In genomic region chr14:49852351-49853157, GRCh38 we compare ENCODE assay signal across 8 cellular contexts. TPM values are rescaled to one million over a fixed set of nuclear protein-coding genes. Genes with fewer than 3 reads are reported as not detected.
DNase-seq lines count a peak whose midpoint lies in the region; ATAC-seq and TF ChIP-seq lines count a peak whose summit lies in the region.

TSS of gene NEMF (minus strand) at chr14:49852788. CDS start at chr14:49852753, 35 bp downstream.

- peak; percentile 65 to 70 for TF ChIP-seq POLR2A in gastroesophageal sphincter (IDR thresholded peaks at IDR 0.05)

- H3K27me3 ChIP-seq in HAP-1 (ENCODE audit: low read depth) (no peaks in the 10 kb centered on the region), MG63 (no peaks in the 10 kb centered on the region), SJSA1 (replicated peaks) (no peaks in the 10 kb centered on the region), gastroesophageal sphincter (no peaks in the 10 kb centered on the region)

- in situ Hi-C loops in HAP-1 (cut with MboI; ENCODE audit: low sequenced_read_pairs): no loop called here

- DNase-seq in GF-D8 (lab: John Stamatoyannopoulos, UW) (peak; percentile 62), HAP-1 (ENCODE audit: low spot score in 2 of 2) (peak; percentile 78 to 94), MG63 (peak; percentile 72), SJSA1 (ENCODE audit: low read depth in 1 of 2, low spot score in 2 of 2) (peak; percentile 82 to 95), nucleus accumbens (lab: John Stamatoyannopoulos, UW) (peak; percentile 18 to 96 (median 85))
- DNase-seq in activated naive CD4-positive, alpha-beta T cell treated with Interleukin-2 at 50 U/mL for 16 hours: peak; percentile 80

- H3K4me1 ChIP-seq in HAP-1 (peaks cover 7% of the 10 kb centered on the region; the same call in 1 of the 2 replicates), SJSA1 (replicated peaks) (peaks cover 3% of the 10 kb centered on the region; the same call in 1 of the 2 replicates), gastroesophageal sphincter (peaks cover 0 to 51% (median 8%) of the 10 kb centered on the region in 3 donors)

- peak; percentile 88 for ATAC-seq in gastroesophageal sphincter

- TF ChIP-seq CTCF in gastroesophageal sphincter (IDR thresholded peaks at IDR 0.05): peak; percentile 75 to 85 (median 82)

- H3K9me3 ChIP-seq in HAP-1: no peaks in the 10 kb centered on the region
- no peaks in the 10 kb centered on the region for H3K9me3 ChIP-seq in MG63
- H3K9me3 ChIP-seq in SJSA1 (replicated peaks): no peaks in the 10 kb centered on the region
- H3K9me3 ChIP-seq in gastroesophageal sphincter: no peaks in the 10 kb centered on the region

- H3K27ac ChIP-seq in SJSA1 (peak within 1 kb of the TSS; percentile 65), gastroesophageal sphincter (peak within 1 kb of the TSS; percentile 82 to 97 (median 89)), temporal lobe (ENCODE audit: low read depth, low read length) (peak within 1 kb of the TSS; percentile 75)

- H3K4me3 ChIP-seq in HAP-1: peak within 1 kb of the TSS; percentile 54
- H3K4me3 ChIP-seq in MG63: peak within 1 kb of the TSS; percentile 79
- H3K4me3 ChIP-seq in SJSA1: peak within 1 kb of the TSS; percentile 81
- H3K4me3 ChIP-seq in gastroesophageal sphincter: peak within 1 kb of the TSS; percentile 62 to 81

- TF ChIP-seq EP300 in gastroesophageal sphincter (IDR thresholded peaks at IDR 0.05): no peak

- 0 to 2% methylated on average over 15 to 17 of the region's 49 CpGs for WGBS in gastroesophageal sphincter (ENCODE audit: low coverage in 1 of 2), 2 donors

- H3K36me3 ChIP-seq in HAP-1 (replicated peaks) (peaks cover 15% of the 10 kb centered on the region), MG63 (peaks cover 21% of the 10 kb centered on the region), SJSA1 (peaks cover 30% of the 10 kb centered on the region), gastroesophageal sphincter (peaks cover 0 to 26% of the 10 kb centered on the region in 2 donors)

RNA-seq across cellular contexts. Expression of gene NEMF, which starts in this region (rescaled TPM):
- total RNA-seq in MG63 (2014; rRNA removed; shearing (Covaris generic); ENCODE audit: low replicate concordance): 30.0 and 50.6 TPM in 2 replicates
- 30.4 and 42.7 TPM in 2 replicates for total RNA-seq in SJSA1 (2014; rRNA removed; shearing (Covaris generic))
- total RNA-seq in gastroesophageal sphincter: 10 to 100 TPM; 43.6 to 91.3 (median 68.6) TPM
- 95.4 TPM for total RNA-seq in temporal lobe

Comparison
In these comparisons a context has a peak if more than half of its experiments do, and no peak if none do; other contexts are left out.
1. Peak in every context shown above with its lines: DNase-seq, ATAC-seq, H3K4me3 ChIP-seq and H3K27ac ChIP-seq.